Comparison of ENCODE assay signal across 1 cellular context in genomic region chr12:11823043-11823442, GRCh38.
TF ChIP-seq lines count a peak whose summit lies in the region.

No MANE protein-coding gene starts in this region.

TF ChIP-seq in GM23338, 12 proteins besides CTCF, POLR2A, EP300 and RAD21 (continued from another document):
- TF ChIP-seq STAT1 (IDR thresholded peaks at IDR 0.05; ENCODE audit: unreplicated experiment) (no peak), EZH2phosphoT487 (IDR thresholded peaks at IDR 0.05; ENCODE audit: unreplicated experiment) (no peak), POLR2AphosphoS5 (IDR thresholded peaks at IDR 0.05; ENCODE audit: low read depth) (no peak), CREB1 (CRISPR knock-in tag; IDR thresholded peaks at IDR 0.05; ENCODE audit: low read depth) (no peak)
